Comparison of ENCODE assay signal across 9 cellular contexts in the genomic region with DNA sequence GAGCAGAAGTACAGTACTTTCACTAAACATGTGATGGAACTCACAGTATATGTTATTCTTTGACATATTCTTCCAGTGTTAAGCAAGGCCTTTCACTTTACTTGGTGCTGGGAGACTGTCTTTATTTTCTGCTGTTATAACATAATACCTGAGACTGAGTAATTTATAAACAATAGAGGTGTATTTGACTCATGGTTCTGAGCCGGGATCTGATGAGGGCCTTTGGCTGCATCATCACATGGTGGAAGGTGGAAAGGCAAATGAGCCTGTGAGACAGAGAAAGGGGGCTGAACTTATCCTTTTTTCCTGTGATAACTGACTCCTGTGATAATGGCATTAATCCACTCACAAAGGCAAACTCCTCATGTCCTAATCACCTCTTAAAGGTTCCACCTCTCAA. TPM values are rescaled to one million over a fixed set of nuclear protein-coding genes. Genes with fewer than 3 reads are reported as not detected.
DNase-seq lines count a peak whose midpoint lies in the region; ATAC-seq and TF ChIP-seq lines count a peak whose summit lies in the region.
"Had no signal": no experiment of that assay in that cellular context is flagged by ENCODE, and none has a peak within 500 bp of the region (broad histone marks: within the 10 kb centered on the region; RNA-seq: fewer than 3 reads in every experiment).

No MANE protein-coding gene starts in this region.

- no peaks in the 10 kb centered on the region for H3K9me3 ChIP-seq in skeletal muscle tissue (ENCODE audit: control insufficient read depth in 3 of 3, low read length in 3 of 3)

- H3K9ac ChIP-seq in skeletal muscle tissue (ENCODE audit: low read depth in 1 of 3, low read length in 3 of 3), result peak overlapping the region; percentile 97 to 100 (median 100)

- no peak overlapping the region for H3K27ac Mint-ChIP-seq in WTC11

- H3K4me3 ChIP-seq in HFF-Myc (replicated peaks; ENCODE audit: low read depth, low read length), result peak overlapping the region; percentile 99
- peak overlapping the region; percentile 85 to 100 (median 100) for H3K4me3 ChIP-seq in skeletal muscle tissue (ENCODE audit: low read length in 3 of 3)

- H3K27me3 ChIP-seq in foreskin keratinocyte, result no peaks in the 10 kb centered on the region
- H3K27me3 ChIP-seq in skeletal muscle tissue (ENCODE audit: control insufficient read depth in 3 of 3, insufficient read depth in 3 of 3, low read length in 3 of 3), result no peaks in the 10 kb centered on the region

- H3K36me3 Mint-ChIP-seq in WTC11, result no peaks in the 10 kb centered on the region; the same call in 1 of the 2 replicates

- peaks cover 13% of the 10 kb centered on the region for H3K4me1 Mint-ChIP-seq in WTC11

- H3K36me3 ChIP-seq in skeletal muscle tissue (ENCODE audit: control insufficient read depth in 3 of 3, insufficient read depth in 3 of 3, low read length in 3 of 3), result peaks cover 2 to 13% (median 9%) of the 10 kb centered on the region in 3 donors

- intact Hi-C loops in head of caudate nucleus (cut with DNase I), result no loop called here

- DNase-seq in HFF-Myc (ENCODE audit: extremely low read depth, low read depth), result no peak
- no peak for DNase-seq in WTC11 (ENCODE audit: low spot score)
- peak in 1 of 2 donors; percentile 28 for DNase-seq in foreskin keratinocyte
- DNase-seq in head of caudate nucleus, result no peak
- no peak for DNase-seq in foreskin melanocyte
- DNase-seq: activated CD4-positive, alpha-beta T cell treated with anti-CD3 and anti-CD28 coated beads for 1 hour; NCI-H1694 treated with DMSO at 0.1 percent for 48 hours had no signal

- POLR2A ChIA-PET in WTC11 (lab: Charles Lee), result no interaction called here

- H3K9me3 Mint-ChIP-seq in WTC11, result no peaks in the 10 kb centered on the region

- peak overlapping the region; percentile 92 for H3K4me3 Mint-ChIP-seq in WTC11

- CTCF ChIA-PET in WTC11 (lab: Charles Lee), result no interaction called here

- TF ChIP-seq CTCF in HFF-Myc (IDR thresholded peaks at IDR 0.05; ENCODE audit: low read depth, low read length, missing control alignments) (no peak), WTC11 (IDR thresholded peaks at IDR 0.05) (no peak), foreskin keratinocyte (conservative IDR thresholded peaks at IDR 0.05) (no peak)

- ATAC-seq in WTC11 (no peak), foreskin keratinocyte (peak; percentile 57), GM18520 (IDR thresholded peaks at IDR 0.05; ENCODE audit: unreplicated experiment) (no peak)

- H3K27me3 Mint-ChIP-seq in WTC11 (ENCODE audit: low read depth), result no peaks in the 10 kb centered on the region

- peaks cover 9% of the 10 kb centered on the region for H3K4me1 ChIP-seq in foreskin keratinocyte
- peaks cover 25 to 44% (median 27%) of the 10 kb centered on the region in 3 donors for H3K4me1 ChIP-seq in skeletal muscle tissue (ENCODE audit: control insufficient read depth in 3 of 3, insufficient read depth in 3 of 3, low read length in 3 of 3)

- peak overlapping the region; percentile 99 for H3K27ac ChIP-seq in foreskin keratinocyte
- no peak overlapping the region for H3K27ac ChIP-seq in skeletal muscle tissue (ENCODE audit: low read depth, low read length)

TF ChIP-seq in WTC11, 78 proteins besides CTCF, POLR2A, EP300 and RAD21:
- no peak for TF ChIP-seq SMAD3 (CRISPR knock-in tag; IDR thresholded peaks at IDR 0.05; ENCODE audit: borderline replicate concordance)

RNA-seq across cellular contexts. Expression of gene SUPV3L1, which starts 1.4 kb away (rescaled TPM):
- total RNA-seq in WTC11 (2021) (41.2 to 43.7 TPM (median 43.0 TPM) in 3 replicates), foreskin keratinocyte (31.6 and 35.6 TPM in 2 replicates), skeletal muscle tissue (22.4 TPM)
- 31.4 and 36.2 TPM in 2 replicates for polyA plus RNA-seq in foreskin keratinocyte

RNA-seq across cellular contexts. Expression of gene HKDC1, which starts 38.7 kb away (rescaled TPM):
- total RNA-seq in WTC11 (2021) (0.09 TPM in 2 of 3 replicates, not detected in the other), foreskin keratinocyte (0.48 and 0.71 TPM in 2 replicates), skeletal muscle tissue (not detected)
- polyA plus RNA-seq in foreskin keratinocyte, result 0.50 and 0.91 TPM in 2 replicates

RNA-seq across cellular contexts. Expression of gene VPS26A, which starts 57.5 kb away (rescaled TPM):
- total RNA-seq in WTC11 (2021) (34.2 to 39.4 TPM (median 37.4 TPM) in 3 replicates), foreskin keratinocyte (50.2 and 51.0 TPM in 2 replicates), skeletal muscle tissue (28.7 TPM)
- 30.8 and 37.9 TPM in 2 replicates for polyA plus RNA-seq in foreskin keratinocyte
